In the genomic region with DNA sequence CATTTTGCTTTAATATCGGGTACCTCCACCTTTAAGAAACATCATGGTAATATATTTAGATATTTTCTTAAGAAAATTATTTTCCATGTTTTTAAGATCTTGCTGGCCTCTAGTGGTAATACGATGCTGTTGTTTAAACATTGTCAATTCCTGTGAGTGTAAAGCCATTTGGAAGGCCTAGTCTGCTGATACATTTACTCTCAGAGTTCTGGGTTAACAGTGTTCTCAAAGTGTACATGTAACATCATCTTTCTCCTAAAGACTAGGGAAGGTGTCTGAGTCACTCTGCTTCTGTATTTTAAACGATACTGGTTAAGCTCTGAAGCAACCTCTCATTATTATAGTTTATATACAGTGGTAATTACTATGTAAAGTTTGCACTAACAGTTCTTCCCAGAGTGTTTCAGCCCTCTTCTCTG, we compare ENCODE assay signal across 8 cellular contexts.
A peak's percentile ranks its signal among the peaks of the same experiment; 100 is the strongest.
DNase-seq lines count a peak whose midpoint lies in the region; ATAC-seq, FAIRE-seq and TF ChIP-seq lines count a peak whose summit lies in the region.

No MANE protein-coding gene starts in this region.

- intact Hi-C loops in left colon (cut with DNase I, micrococcal nuclease) = loop anchor here in 1 of 2 donors (10.0 kb wide), 1 partner anchor 248 kb away; no protein-coding TSS in a partner anchor

- no peaks in the 10 kb centered on the region for H3K27me3 ChIP-seq in astrocyte (ENCODE audit: insufficient read depth, low read length)
- no peaks in the 10 kb centered on the region for H3K27me3 ChIP-seq in effector memory CD4-positive, alpha-beta T cell (replicated peaks; ENCODE audit: control insufficient read depth, insufficient read depth, low read length, poor library complexity, severe bottlenecking)

- peak; percentile 42 for ATAC-seq in left colon
- ATAC-seq in HG03097 (IDR thresholded peaks at IDR 0.05; ENCODE audit: low FRiP score, unreplicated experiment) = no peak

- no peak overlapping the region for H3K9ac ChIP-seq in astrocyte (ENCODE audit: low read length)

- peak overlapping the region; percentile 95 for H3K27ac Mint-ChIP-seq in astrocyte (ENCODE audit: unreplicated experiment)

- H4K20me1 ChIP-seq in astrocyte (ENCODE audit: insufficient read depth, low read length) = no peaks in the 10 kb centered on the region

- H3K4me1 ChIP-seq in astrocyte (ENCODE audit: insufficient read depth, low read length) = no peaks in the 10 kb centered on the region
- H3K4me1 ChIP-seq in effector memory CD4-positive, alpha-beta T cell (ENCODE audit: control insufficient read depth, insufficient read depth, low read length, poor library complexity, severe bottlenecking) = no peaks in the 10 kb centered on the region

- peak; percentile 32 for FAIRE-seq in astrocyte (lab: Jason Lieb, UNC)

- peaks cover 7% of the 10 kb centered on the region for H3K36me3 Mint-ChIP-seq in astrocyte (ENCODE audit: low read depth, unreplicated experiment)

- H3K36me3 ChIP-seq in astrocyte (ENCODE audit: insufficient read depth, low read length) = no peaks in the 10 kb centered on the region
- no peaks in the 10 kb centered on the region for H3K36me3 ChIP-seq in effector memory CD4-positive, alpha-beta T cell (ENCODE audit: control insufficient read depth, insufficient read depth, low read length)

- peaks cover 22% of the 10 kb centered on the region for H3K79me2 ChIP-seq in astrocyte (ENCODE audit: insufficient read depth, low read length)

- no peak overlapping the region for H2AFZ ChIP-seq in astrocyte (ENCODE audit: low read depth, low read length)

- no peaks in the 10 kb centered on the region for H3K9me3 Mint-ChIP-seq in astrocyte (ENCODE audit: unreplicated experiment)

- no peak overlapping the region for H3K4me3 Mint-ChIP-seq in astrocyte (ENCODE audit: unreplicated experiment)

- H3K4me1 Mint-ChIP-seq in astrocyte (ENCODE audit: low read depth, unreplicated experiment) = peaks cover 55% of the 10 kb centered on the region

- no peak overlapping the region for H3K4me3 ChIP-seq in LNCaP clone FGC (ENCODE audit: low read depth, low read length)
- no peak overlapping the region for H3K4me3 ChIP-seq in astrocyte (ENCODE audit: insufficient read depth, low read depth, low read length)
- no peak overlapping the region for H3K4me3 ChIP-seq in effector memory CD4-positive, alpha-beta T cell (ENCODE audit: insufficient read depth, low read depth, low read length, poor library complexity, severe bottlenecking)

- no peak overlapping the region for H3K4me2 ChIP-seq in astrocyte (ENCODE audit: low read length)

- H3K27me3 Mint-ChIP-seq in astrocyte (ENCODE audit: low read depth, unreplicated experiment) = no peaks in the 10 kb centered on the region

- DNase-seq in AG20443 (ENCODE audit: low spot score) (peak; percentile 53), LNCaP clone FGC (ENCODE audit: low read depth) (no peak), astrocyte (ENCODE audit: low read depth) (peak; percentile 55), left colon (no peak), KG1 (lab: John Stamatoyannopoulos, UW) (no peak), iPS-NIHi7 (ENCODE audit: extremely low spot score) (no peak)
- no peak for DNase-seq in effector memory CD4-positive, alpha-beta T cell

- no peaks in the 10 kb centered on the region for H3K9me3 ChIP-seq in astrocyte (ENCODE audit: insufficient read depth, low read depth, low read length)
- no peaks in the 10 kb centered on the region for H3K9me3 ChIP-seq in effector memory CD4-positive, alpha-beta T cell (ENCODE audit: control insufficient read depth, low read length)

- H3K27ac ChIP-seq in astrocyte (ENCODE audit: low read depth, low read length) = peak overlapping the region; percentile 17
- no peak overlapping the region for H3K27ac ChIP-seq in effector memory CD4-positive, alpha-beta T cell (ENCODE audit: insufficient read depth, low read length, poor library complexity, severe bottlenecking)

- peak; percentile 62 for TF ChIP-seq CTCF in LNCaP clone FGC (IDR thresholded peaks at IDR 0.05; ENCODE audit: control insufficient read depth, extremely low read depth, insufficient read depth)
- TF ChIP-seq CTCF in astrocyte (IDR thresholded peaks at IDR 0.05; ENCODE audit: insufficient read depth, low read depth, low read length) = peak; percentile 63

Comparison
In these comparisons a context has a peak if more than half of its experiments do, and no peak if none do; other contexts are left out.
1. DNase-seq: peak in AG20443 (single experiment) and astrocyte (single experiment); none in LNCaP clone FGC (single experiment), left colon (0 of 2), KG1 (single experiment), effector memory CD4-positive, alpha-beta T cell (0 of 3) and iPS-NIHi7 (single experiment).